Comparison of ENCODE assay signal across 10 cellular contexts in genomic region chr11:125376117-125376516, GRCh38.
DNase-seq lines count a peak whose midpoint lies in the region; ATAC-seq and TF ChIP-seq lines count a peak whose summit lies in the region.
"Had no signal": no experiment of that assay in that cellular context is flagged by ENCODE, and none has a peak within 500 bp of the region (broad histone marks: within the 10 kb centered on the region; RNA-seq: fewer than 3 reads in every experiment).

No MANE protein-coding gene starts in this region.

- no TSS peak for BruUV-seq in mammary epithelial cell (replicated peaks; lab: Mats Ljungman, UMichigan)

- H3K4me2 ChIP-seq in mammary epithelial cell (ENCODE audit: insufficient read depth, low read depth, low read length) = peak overlapping the region; percentile 22

- no peak for TF ChIP-seq POLR2A in stomach (IDR thresholded peaks at IDR 0.05)

- POLR2A ChIA-PET in activated CD8-positive, alpha-beta T cell treated with anti-CD3 and anti-CD28 coated beads, Interleukin-2, amount 10 ng/mL, durations not matched to agents 7 days and 5 days (lab: Charles Lee) = no interaction called here

- peak overlapping the region; percentile 18 for H2AFZ ChIP-seq in mammary epithelial cell (ENCODE audit: low read depth, low read length)

- no peak overlapping the region for H3K9ac ChIP-seq in mammary epithelial cell (ENCODE audit: insufficient read depth, low read length)

- dilution Hi-C loops in mammary epithelial cell (cut with HindIII; ENCODE audit: low sequenced_read_pairs) = loop anchor here (5.0 kb wide), 2 partner anchors 61 to 74 kb away; no protein-coding TSS in a partner anchor

- H4K20me1 ChIP-seq in mammary epithelial cell (ENCODE audit: insufficient read depth, low read length) = no peaks in the 10 kb centered on the region

- TF ChIP-seq EP300 in stomach (IDR thresholded peaks at IDR 0.05) = no peak

- WGBS in mammary epithelial cell (ENCODE audit: low coverage, missing lambda C conversion rate) = 0% methylated on average over 6 of the region's 9 CpGs
- 20 to 38% (median 26%) methylated on average over 4 to 9 of the region's 9 CpGs for WGBS in stomach, 5 donors

- in situ Hi-C loops in mammary epithelial cell (cut with MboI; ENCODE audit: low sequenced_read_pairs in 2 of 2) = no loop called here

- intact Hi-C loops in mammary epithelial cell (cut with micrococcal nuclease) = no loop called here
- intact Hi-C loops in stomach (cut with DNase I; ENCODE audit: low total_unique reads) = no loop called here

- DNase-seq in NCI-H1417 (lab: John Stamatoyannopoulos, UW) (peak in 2 of 3 experiments; percentile 88 to 95), mammary epithelial cell (peak; percentile 39), left kidney (ENCODE audit: low read depth, low spot score) (peak; percentile 95), stomach (peak; percentile 27), T-helper 17 cell (no peak), hepatic stellate cell (ENCODE audit: low spot score) (no peak)
- no peak for DNase-seq in stimulated activated naive CD4-positive, alpha-beta T cell (lab: John Stamatoyannopoulos, UW)
- DNase-seq in activated CD8-positive, alpha-beta T cell treated with anti-CD3 and anti-CD28 coated beads, Interleukin-2, amount 10 ng/mL, durations not matched to agents 7 days and 5 days = no peak
- DNase-seq: T-helper 1 cell had no signal

- peaks cover 78% of the 10 kb centered on the region for H3K27me3 Mint-ChIP-seq in T-helper 17 cell
- peaks cover 26% of the 10 kb centered on the region for H3K27me3 Mint-ChIP-seq in activated CD8-positive, alpha-beta T cell treated with anti-CD3 and anti-CD28 coated beads, Interleukin-2, amount 10 ng/mL, durations not matched to agents 7 days and 5 days (ENCODE audit: low read depth)

- H3K79me2 ChIP-seq in mammary epithelial cell (ENCODE audit: insufficient read depth, low read length) = no peaks in the 10 kb centered on the region

- H3K4me3 ChIP-seq in mammary epithelial cell (replicated peaks in 1 of 3; ENCODE audit: insufficient read depth in 1 of 3, low read depth in 2 of 3, low read length in 3 of 3) = no peak overlapping the region
- peak overlapping the region in 1 of 4 donors; percentile 5 for H3K4me3 ChIP-seq in stomach

- H3K4me1 ChIP-seq in mammary epithelial cell (ENCODE audit: insufficient read depth, low read length) (no peaks in the 10 kb centered on the region), stomach (peaks cover 0 to 18% (median 6%) of the 10 kb centered on the region in 4 donors)

- peaks cover 7% of the 10 kb centered on the region for H3K4me1 Mint-ChIP-seq in T-helper 17 cell
- no peaks in the 10 kb centered on the region for H3K4me1 Mint-ChIP-seq in activated CD8-positive, alpha-beta T cell treated with anti-CD3 and anti-CD28 coated beads, Interleukin-2, amount 10 ng/mL, durations not matched to agents 7 days and 5 days (ENCODE audit: low read depth)

- no peak overlapping the region for H3K27ac Mint-ChIP-seq in T-helper 17 cell
- no peak overlapping the region for H3K27ac Mint-ChIP-seq in activated CD8-positive, alpha-beta T cell treated with anti-CD3 and anti-CD28 coated beads, Interleukin-2, amount 10 ng/mL, durations not matched to agents 7 days and 5 days
- H3K27ac Mint-ChIP-seq: activated T-helper 1 cell treated with anti-CD3 and anti-CD28 coated beads, Interleukin-12 subunit alpha, Interleukin-12 subunit beta, Interleukin-2, Interleukin-4 antibody, amounts not matched to agents 30 ng/mL and 10 ng/mL and 1 ng/mL, durations not matched to agents 14 hours and 24 hours and 36 hours had no signal

- H3K4me3 Mint-ChIP-seq in T-helper 17 cell = no peak overlapping the region
- H3K4me3 Mint-ChIP-seq in activated CD8-positive, alpha-beta T cell treated with anti-CD3 and anti-CD28 coated beads, Interleukin-2, amount 10 ng/mL, durations not matched to agents 7 days and 5 days = no peak overlapping the region
- H3K4me3 Mint-ChIP-seq: activated T-helper 1 cell treated with anti-CD3 and anti-CD28 coated beads, Interleukin-12 subunit alpha, Interleukin-12 subunit beta, Interleukin-2, Interleukin-4 antibody, amounts not matched to agents 30 ng/mL and 10 ng/mL and 1 ng/mL, durations not matched to agents 14 hours and 24 hours and 36 hours had no signal

- H3K27ac ChIP-seq in mammary epithelial cell (ENCODE audit: insufficient read depth, low read depth, low read length) (no peak overlapping the region), stomach (peak overlapping the region in 2 of 5 donors; percentile 10 to 70)

- ATAC-seq in T-helper 17 cell = no peak
- ATAC-seq in activated CD8-positive, alpha-beta T cell treated with anti-CD3 and anti-CD28 coated beads, Interleukin-2, amount 10 ng/mL, durations not matched to agents 7 days and 5 days = no peak

- CTCF ChIA-PET in mammary epithelial cell (lab: Charles Lee; ENCODE audit: low non-redundant PET) = interaction anchor here (0.6 kb wide), 1 partner anchor 58 kb away, joined by 3 read pairs; no protein-coding TSS in a partner anchor
- CTCF ChIA-PET in activated CD8-positive, alpha-beta T cell treated with anti-CD3 and anti-CD28 coated beads, Interleukin-2, amount 10 ng/mL, durations not matched to agents 7 days and 5 days (lab: Charles Lee) = no interaction called here

- H3K36me3 ChIP-seq in mammary epithelial cell (ENCODE audit: insufficient read depth, low read length) (no peaks in the 10 kb centered on the region), stomach (peaks cover 0 to 8% (median 0%) of the 10 kb centered on the region in 4 donors)

- H3K9me3 ChIP-seq in mammary epithelial cell (replicated peaks; ENCODE audit: insufficient read depth, low read length) (no peaks in the 10 kb centered on the region), stomach (no peaks in the 10 kb centered on the region), T-helper 17 cell (ENCODE audit: control insufficient read depth, low read length, poor library complexity, severe bottlenecking) (no peaks in the 10 kb centered on the region)

- no peak for TF ChIP-seq CTCF in mammary epithelial cell (conservative IDR thresholded peaks at IDR 0.05 in 1 of 2, IDR thresholded peaks at IDR 0.05 in 1 of 2; ENCODE audit: extremely low read depth in 1 of 2, insufficient read depth in 1 of 2, low read depth in 1 of 2, low read length in 2 of 2)
- no peak for TF ChIP-seq CTCF in stomach (IDR thresholded peaks at IDR 0.05)

- H3K9me3 Mint-ChIP-seq in activated CD8-positive, alpha-beta T cell treated with anti-CD3 and anti-CD28 coated beads, Interleukin-2, amount 10 ng/mL, durations not matched to agents 7 days and 5 days (ENCODE audit: insufficient read depth) = no peaks in the 10 kb centered on the region
- H3K9me3 Mint-ChIP-seq: activated T-helper 1 cell treated with anti-CD3 and anti-CD28 coated beads, Interleukin-12 subunit alpha, Interleukin-12 subunit beta, Interleukin-2, Interleukin-4 antibody, amounts not matched to agents 30 ng/mL and 10 ng/mL and 1 ng/mL, durations not matched to agents 14 hours and 24 hours and 36 hours had no signal

- H3K27me3 ChIP-seq in mammary epithelial cell (ENCODE audit: insufficient read depth, low read length) = peaks cover 9% of the 10 kb centered on the region
- no peaks in the 10 kb centered on the region for H3K27me3 ChIP-seq in stomach

- H3K36me3 Mint-ChIP-seq in T-helper 17 cell (ENCODE audit: low read depth) = peaks cover 3% of the 10 kb centered on the region
- H3K36me3 Mint-ChIP-seq in activated CD8-positive, alpha-beta T cell treated with anti-CD3 and anti-CD28 coated beads, Interleukin-2, amount 10 ng/mL, durations not matched to agents 7 days and 5 days (ENCODE audit: low read depth) = no peaks in the 10 kb centered on the region

Comparison
In these comparisons a context has a peak if more than half of its experiments do, and no peak if none do; other contexts are left out.
1. DNase-seq: peak in NCI-H1417 (2 of 3), mammary epithelial cell (single experiment), left kidney (single experiment) and stomach (single experiment); none in stimulated activated naive CD4-positive, alpha-beta T cell (0 of 6), T-helper 17 cell (0 of 3), hepatic stellate cell (single experiment) and activated CD8-positive, alpha-beta T cell treated with anti-CD3 and anti-CD28 coated beads, Interleukin-2, amount 10 ng/mL, durations not matched to agents 7 days and 5 days (single experiment).